ENCODE assay signal across 2 cellular contexts in the genomic region with DNA sequence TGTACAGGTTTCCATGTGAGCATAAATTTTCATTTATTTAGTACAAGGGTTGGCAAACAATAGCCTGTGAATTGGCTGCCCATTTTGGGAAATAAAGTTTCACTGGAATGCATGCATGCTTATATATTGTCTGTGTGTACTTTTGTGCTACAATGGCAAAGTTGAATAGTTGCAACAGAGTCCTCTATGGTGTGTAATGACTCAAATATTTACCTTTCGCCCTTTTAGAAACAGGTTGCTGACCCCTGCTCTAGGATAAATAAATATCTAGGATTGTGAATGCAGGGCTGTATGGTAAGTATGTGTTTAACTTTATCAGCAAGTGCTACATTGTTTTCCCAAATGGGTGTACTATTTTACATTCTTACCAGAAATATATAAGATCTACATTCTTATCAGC.
TF ChIP-seq lines count a peak whose summit lies in the region.

No MANE protein-coding gene starts in this region.

TF ChIP-seq in GM12878, 131 proteins besides CTCF, POLR2A, EP300 and RAD21:
- TF ChIP-seq SIX5 (IDR thresholded peaks at IDR 0.05; ENCODE audit: low read depth, low read length, severe bottlenecking) (no peak), TCF7 (IDR thresholded peaks at IDR 0.05; ENCODE audit: borderline replicate concordance) (no peak), FOXK2 (IDR thresholded peaks at IDR 0.05) (no peak), CBX5 (IDR thresholded peaks at IDR 0.05; ENCODE audit: low read depth) (no peak), RELA (IDR thresholded peaks at IDR 0.05; ENCODE audit: borderline replicate concordance, partially characterized antibody) (no peak), KAT2A (conservative IDR thresholded peaks at IDR 0.05; ENCODE audit: control insufficient read depth, low read depth, low read length) (no peak), BRCA1 (IDR thresholded peaks at IDR 0.05; ENCODE audit: low read depth, low read length) (no peak), CBX3 (IDR thresholded peaks at IDR 0.05; ENCODE audit: borderline replicate concordance, low read depth) (no peak), ZZZ3 (IDR thresholded peaks at IDR 0.05; ENCODE audit: control insufficient read depth, insufficient read length, low read depth) (no peak), IKZF2 (IDR thresholded peaks at IDR 0.05) (no peak), ATF7 (IDR thresholded peaks at IDR 0.05; ENCODE audit: low read depth) (no peak), ZNF274 (IDR thresholded peaks at IDR 0.05; ENCODE audit: insufficient read depth, insufficient read length) (no peak), ZNF384 (IDR thresholded peaks at IDR 0.05; ENCODE audit: borderline replicate concordance, low read depth, low read length) (no peak), EED (IDR thresholded peaks at IDR 0.05; ENCODE audit: low read depth) (no peak), PAX5 (IDR thresholded peaks at IDR 0.05; ENCODE audit: borderline replicate concordance, low read depth, low read length) (no peak)
- TF ChIP-seq, protein P1, sequence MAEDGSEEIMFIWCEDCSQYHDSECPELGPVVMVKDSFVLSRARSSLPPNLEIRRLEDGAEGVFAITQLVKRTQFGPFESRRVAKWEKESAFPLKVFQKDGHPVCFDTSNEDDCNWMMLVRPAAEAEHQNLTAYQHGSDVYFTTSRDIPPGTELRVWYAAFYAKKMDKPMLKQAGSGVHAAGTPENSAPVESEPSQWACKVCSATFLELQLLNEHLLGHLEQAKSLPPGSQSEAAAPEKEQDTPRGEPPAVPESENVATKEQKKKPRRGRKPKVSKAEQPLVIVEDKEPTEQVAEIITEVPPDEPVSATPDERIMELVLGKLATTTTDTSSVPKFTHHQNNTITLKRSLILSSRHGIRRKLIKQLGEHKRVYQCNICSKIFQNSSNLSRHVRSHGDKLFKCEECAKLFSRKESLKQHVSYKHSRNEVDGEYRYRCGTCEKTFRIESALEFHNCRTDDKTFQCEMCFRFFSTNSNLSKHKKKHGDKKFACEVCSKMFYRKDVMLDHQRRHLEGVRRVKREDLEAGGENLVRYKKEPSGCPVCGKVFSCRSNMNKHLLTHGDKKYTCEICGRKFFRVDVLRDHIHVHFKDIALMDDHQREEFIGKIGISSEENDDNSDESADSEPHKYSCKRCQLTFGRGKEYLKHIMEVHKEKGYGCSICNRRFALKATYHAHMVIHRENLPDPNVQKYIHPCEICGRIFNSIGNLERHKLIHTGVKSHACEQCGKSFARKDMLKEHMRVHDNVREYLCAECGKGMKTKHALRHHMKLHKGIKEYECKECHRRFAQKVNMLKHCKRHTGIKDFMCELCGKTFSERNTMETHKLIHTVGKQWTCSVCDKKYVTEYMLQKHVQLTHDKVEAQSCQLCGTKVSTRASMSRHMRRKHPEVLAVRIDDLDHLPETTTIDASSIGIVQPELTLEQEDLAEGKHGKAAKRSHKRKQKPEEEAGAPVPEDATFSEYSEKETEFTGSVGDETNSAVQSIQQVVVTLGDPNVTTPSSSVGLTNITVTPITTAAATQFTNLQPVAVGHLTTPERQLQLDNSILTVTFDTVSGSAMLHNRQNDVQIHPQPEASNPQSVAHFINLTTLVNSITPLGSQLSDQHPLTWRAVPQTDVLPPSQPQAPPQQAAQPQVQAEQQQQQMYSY (CRISPR knock-in tag; IDR thresholded peaks at IDR 0.05), result no peak
- TF ChIP-seq, protein P2, sequence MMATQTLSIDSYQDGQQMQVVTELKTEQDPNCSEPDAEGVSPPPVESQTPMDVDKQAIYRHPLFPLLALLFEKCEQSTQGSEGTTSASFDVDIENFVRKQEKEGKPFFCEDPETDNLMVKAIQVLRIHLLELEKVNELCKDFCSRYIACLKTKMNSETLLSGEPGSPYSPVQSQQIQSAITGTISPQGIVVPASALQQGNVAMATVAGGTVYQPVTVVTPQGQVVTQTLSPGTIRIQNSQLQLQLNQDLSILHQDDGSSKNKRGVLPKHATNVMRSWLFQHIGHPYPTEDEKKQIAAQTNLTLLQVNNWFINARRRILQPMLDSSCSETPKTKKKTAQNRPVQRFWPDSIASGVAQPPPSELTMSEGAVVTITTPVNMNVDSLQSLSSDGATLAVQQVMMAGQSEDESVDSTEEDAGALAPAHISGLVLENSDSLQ (IDR thresholded peaks at IDR 0.05), result no peak
- TF ChIP-seq, protein P3, sequence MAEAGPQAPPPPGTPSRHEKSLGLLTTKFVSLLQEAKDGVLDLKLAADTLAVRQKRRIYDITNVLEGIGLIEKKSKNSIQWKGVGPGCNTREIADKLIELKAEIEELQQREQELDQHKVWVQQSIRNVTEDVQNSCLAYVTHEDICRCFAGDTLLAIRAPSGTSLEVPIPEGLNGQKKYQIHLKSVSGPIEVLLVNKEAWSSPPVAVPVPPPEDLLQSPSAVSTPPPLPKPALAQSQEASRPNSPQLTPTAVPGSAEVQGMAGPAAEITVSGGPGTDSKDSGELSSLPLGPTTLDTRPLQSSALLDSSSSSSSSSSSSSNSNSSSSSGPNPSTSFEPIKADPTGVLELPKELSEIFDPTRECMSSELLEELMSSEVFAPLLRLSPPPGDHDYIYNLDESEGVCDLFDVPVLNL (IDR thresholded peaks at IDR 0.05; ENCODE audit: low read depth, low read length), result no peak
- TF ChIP-seq, protein P4, sequence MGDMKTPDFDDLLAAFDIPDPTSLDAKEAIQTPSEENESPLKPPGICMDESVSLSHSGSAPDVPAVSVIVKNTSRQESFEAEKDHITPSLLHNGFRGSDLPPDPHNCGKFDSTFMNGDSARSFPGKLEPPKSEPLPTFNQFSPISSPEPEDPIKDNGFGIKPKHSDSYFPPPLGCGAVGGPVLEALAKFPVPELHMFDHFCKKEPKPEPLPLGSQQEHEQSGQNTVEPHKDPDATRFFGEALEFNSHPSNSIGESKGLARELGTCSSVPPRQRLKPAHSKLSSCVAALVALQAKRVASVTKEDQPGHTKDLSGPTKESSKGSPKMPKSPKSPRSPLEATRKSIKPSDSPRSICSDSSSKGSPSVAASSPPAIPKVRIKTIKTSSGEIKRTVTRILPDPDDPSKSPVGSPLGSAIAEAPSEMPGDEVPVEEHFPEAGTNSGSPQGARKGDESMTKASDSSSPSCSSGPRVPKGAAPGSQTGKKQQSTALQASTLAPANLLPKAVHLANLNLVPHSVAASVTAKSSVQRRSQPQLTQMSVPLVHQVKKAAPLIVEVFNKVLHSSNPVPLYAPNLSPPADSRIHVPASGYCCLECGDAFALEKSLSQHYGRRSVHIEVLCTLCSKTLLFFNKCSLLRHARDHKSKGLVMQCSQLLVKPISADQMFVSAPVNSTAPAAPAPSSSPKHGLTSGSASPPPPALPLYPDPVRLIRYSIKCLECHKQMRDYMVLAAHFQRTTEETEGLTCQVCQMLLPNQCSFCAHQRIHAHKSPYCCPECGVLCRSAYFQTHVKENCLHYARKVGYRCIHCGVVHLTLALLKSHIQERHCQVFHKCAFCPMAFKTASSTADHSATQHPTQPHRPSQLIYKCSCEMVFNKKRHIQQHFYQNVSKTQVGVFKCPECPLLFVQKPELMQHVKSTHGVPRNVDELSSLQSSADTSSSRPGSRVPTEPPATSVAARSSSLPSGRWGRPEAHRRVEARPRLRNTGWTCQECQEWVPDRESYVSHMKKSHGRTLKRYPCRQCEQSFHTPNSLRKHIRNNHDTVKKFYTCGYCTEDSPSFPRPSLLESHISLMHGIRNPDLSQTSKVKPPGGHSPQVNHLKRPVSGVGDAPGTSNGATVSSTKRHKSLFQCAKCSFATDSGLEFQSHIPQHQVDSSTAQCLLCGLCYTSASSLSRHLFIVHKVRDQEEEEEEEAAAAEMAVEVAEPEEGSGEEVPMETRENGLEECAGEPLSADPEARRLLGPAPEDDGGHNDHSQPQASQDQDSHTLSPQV (IDR thresholded peaks at IDR 0.05), result no peak

TF ChIP-seq in liver, 16 proteins besides CTCF, POLR2A, EP300 and RAD21:
- no peak for TF ChIP-seq NR2F2 (IDR thresholded peaks at IDR 0.05)
- TF ChIP-seq YY1 (IDR thresholded peaks at IDR 0.05), result no peak
- peak; percentile 25 for TF ChIP-seq FOXA1 (IDR thresholded peaks at IDR 0.05)
- peak; percentile 41 to 50 for TF ChIP-seq HNF4A (conservative IDR thresholded peaks at IDR 0.05)
- no peak for TF ChIP-seq TAF1 (conservative IDR thresholded peaks at IDR 0.05)
- TF ChIP-seq FOXA2 (IDR thresholded peaks at IDR 0.05), result peak; percentile 80
- peak; percentile 56 for TF ChIP-seq SP1 (IDR thresholded peaks at IDR 0.05)
- TF ChIP-seq, protein P5, sequence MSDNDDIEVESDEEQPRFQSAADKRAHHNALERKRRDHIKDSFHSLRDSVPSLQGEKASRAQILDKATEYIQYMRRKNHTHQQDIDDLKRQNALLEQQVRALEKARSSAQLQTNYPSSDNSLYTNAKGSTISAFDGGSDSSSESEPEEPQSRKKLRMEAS (IDR thresholded peaks at IDR 0.05), result no peak
- peak in 1 of 2 donors; percentile 33 for TF ChIP-seq JUND (IDR thresholded peaks at IDR 0.05)
- TF ChIP-seq RXRA (IDR thresholded peaks at IDR 0.05), result peak; percentile 74
- no peak for TF ChIP-seq EGR1 (IDR thresholded peaks at IDR 0.05; ENCODE audit: low read depth in 2 of 2)
TF ChIP-seq in liver: peak in this region for 6.
